17 cellular contexts compared by ENCODE assay signal in the genomic region with DNA sequence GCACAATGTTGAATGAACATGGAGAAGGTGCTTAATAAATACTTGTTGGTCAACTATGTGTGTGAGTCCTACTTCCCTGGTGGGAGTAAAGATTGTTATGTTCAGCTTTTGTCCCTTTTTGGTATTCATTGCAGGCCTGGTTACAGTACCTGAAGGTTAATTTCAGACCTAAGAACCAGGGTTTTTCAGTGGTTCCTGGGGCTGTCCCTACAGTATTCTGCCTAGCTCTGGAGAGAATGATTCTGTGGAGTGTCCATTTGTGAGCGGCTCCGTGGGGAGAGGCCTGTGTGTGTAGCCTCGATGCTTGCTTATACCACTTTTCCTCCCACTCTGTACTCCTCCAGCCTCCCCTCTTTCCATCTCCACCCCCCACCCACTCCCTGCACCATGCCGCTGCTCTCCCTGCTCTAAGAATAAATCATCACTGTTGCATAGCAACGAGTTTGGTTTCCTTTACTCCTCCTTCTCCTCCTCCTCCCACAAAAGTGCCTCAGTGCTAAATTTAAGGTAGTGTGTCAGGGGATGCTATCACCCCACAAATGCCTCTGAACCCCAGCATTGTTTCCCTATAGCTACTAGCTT.
A peak's percentile ranks its signal among the peaks of the same experiment; 100 is the strongest.
DNase-seq lines count a peak whose midpoint lies in the region; ATAC-seq lines count a peak whose summit lies in the region.
"Had no signal": no experiment of that assay in that cellular context is flagged by ENCODE, and none has a peak within 500 bp of the region (broad histone marks: within the 10 kb centered on the region; RNA-seq: fewer than 3 reads in every experiment).

No MANE protein-coding gene starts in this region.

- ATAC-seq in Right ventricle myocardium inferior: peak; percentile 27
- peak; percentile 78 for ATAC-seq in left ventricle myocardium superior
- peak; percentile 43 to 79 for ATAC-seq in stimulated activated naive B cell treated with anti-CD40 and anti-IgM and Interleukin-4, amounts not matched to agents 10 μg/mL and 1 μg/mL and 100 μg/mL, for 72 hours (replicated peaks)
- ATAC-seq: stimulated activated memory B cell treated with anti-CD40 and anti-IgM and Interleukin-4, amounts not matched to agents 10 μg/mL and 1 μg/mL and 100 μg/mL, for 72 hours had no signal

- no peak overlapping the region for H3K4me3 Mint-ChIP-seq in stimulated activated naive B cell treated with anti-CD40 and anti-IgM and Interleukin-4, amounts not matched to agents 10 μg/mL and 1 μg/mL and 100 μg/mL, for 72 hours
- H3K4me3 Mint-ChIP-seq: activated naive CD4-positive, alpha-beta T cell treated with anti-CD3 and anti-CD28 coated beads, Interleukin-2, amount 10 ng/mL, durations not matched to agents 7 days and 5 days; memory B cell; stimulated activated memory B cell treated with anti-CD40 and anti-IgM and Interleukin-4, amounts not matched to agents 10 μg/mL and 1 μg/mL and 100 μg/mL, for 72 hours had no signal

- H3K27me3 Mint-ChIP-seq in stimulated activated naive B cell treated with anti-CD40 and anti-IgM and Interleukin-4, amounts not matched to agents 10 μg/mL and 1 μg/mL and 100 μg/mL, for 72 hours: peaks cover 7 to 12% of the 10 kb centered on the region in 2 donors

- intact Hi-C loops in Right ventricle myocardium inferior (cut with DNase I): no loop called here
- intact Hi-C loops in cardiac septum (cut with DNase I): no loop called here
- intact Hi-C loops in left ventricle myocardium superior (cut with micrococcal nuclease): no loop called here

- H3K4me1 Mint-ChIP-seq in stimulated activated naive B cell treated with anti-CD40 and anti-IgM and Interleukin-4, amounts not matched to agents 10 μg/mL and 1 μg/mL and 100 μg/mL, for 72 hours: no peaks in the 10 kb centered on the region
- H3K4me1 Mint-ChIP-seq: activated naive CD4-positive, alpha-beta T cell treated with anti-CD3 and anti-CD28 coated beads, Interleukin-2, amount 10 ng/mL, durations not matched to agents 7 days and 5 days; memory B cell; stimulated activated memory B cell treated with anti-CD40 and anti-IgM and Interleukin-4, amounts not matched to agents 10 μg/mL and 1 μg/mL and 100 μg/mL, for 72 hours had no signal

- H3K9me3 Mint-ChIP-seq in stimulated activated naive B cell treated with anti-CD40 and anti-IgM and Interleukin-4, amounts not matched to agents 10 μg/mL and 1 μg/mL and 100 μg/mL, for 72 hours: peaks cover 0 to under 1% of the 10 kb centered on the region in 2 donors
- H3K9me3 Mint-ChIP-seq: activated naive CD4-positive, alpha-beta T cell treated with anti-CD3 and anti-CD28 coated beads, Interleukin-2, amount 10 ng/mL, durations not matched to agents 7 days and 5 days had no signal

- DNase-seq in Right ventricle myocardium inferior (ENCODE audit: missing footprints) (no peak), cardiac septum (ENCODE audit: low spot score) (no peak), NCI-H69 (lab: John Stamatoyannopoulos, UW) (peak; percentile 53), left ventricle myocardium superior (no peak), NOMO-1 treated with dmso at 0.1 percent for 144 hours (lab: John Stamatoyannopoulos, UW; ENCODE audit: unreplicated experiment) (no peak)
- peak; percentile 3 for DNase-seq in stimulated activated naive B cell treated with anti-CD40 and anti-IgM and Interleukin-4, amounts not matched to agents 10 μg/mL and 1 μg/mL and 100 μg/mL, for 72 hours
- no peak for DNase-seq in activated naive CD4-positive, alpha-beta T cell treated with Interleukin-2 at 50 U/mL for 16 hours
- no peak for DNase-seq in activated CD8-positive, alpha-beta memory T cell treated with anti-CD3 and anti-CD28 coated beads, Interleukin-2, amount 50 U/mL, for 4 hours
- DNase-seq: activated CD4-positive, alpha-beta T cell treated with anti-CD3 and anti-CD28 coated beads for 4 hours; activated naive CD4-positive, alpha-beta T cell treated with anti-CD3 and anti-CD28 coated beads, Interleukin-2, amount 10 ng/mL, durations not matched to agents 7 days and 5 days; activated T-cell treated with anti-CD3 and anti-CD28 coated beads, Interleukin-2, amount 50 U/mL, for 48 hours; NCI-H2107; NCI-H524; stimulated activated CD4-positive, alpha-beta T cell treated with anti-CD3 and anti-CD28 coated beads, Interleukin-2, amount 100 ng/mL, for 48 hours; T-helper 1 cell had no signal

- H3K36me3 Mint-ChIP-seq in stimulated activated naive B cell treated with anti-CD40 and anti-IgM and Interleukin-4, amounts not matched to agents 10 μg/mL and 1 μg/mL and 100 μg/mL, for 72 hours: no peaks in the 10 kb centered on the region
- H3K36me3 Mint-ChIP-seq: activated naive CD4-positive, alpha-beta T cell treated with anti-CD3 and anti-CD28 coated beads, Interleukin-2, amount 10 ng/mL, durations not matched to agents 7 days and 5 days; memory B cell; stimulated activated memory B cell treated with anti-CD40 and anti-IgM and Interleukin-4, amounts not matched to agents 10 μg/mL and 1 μg/mL and 100 μg/mL, for 72 hours had no signal

- no peak overlapping the region for H3K27ac Mint-ChIP-seq in stimulated activated naive B cell treated with anti-CD40 and anti-IgM and Interleukin-4, amounts not matched to agents 10 μg/mL and 1 μg/mL and 100 μg/mL, for 72 hours
- H3K27ac Mint-ChIP-seq: activated naive CD4-positive, alpha-beta T cell treated with anti-CD3 and anti-CD28 coated beads, Interleukin-2, amount 10 ng/mL, durations not matched to agents 7 days and 5 days; memory B cell; stimulated activated memory B cell treated with anti-CD40 and anti-IgM and Interleukin-4, amounts not matched to agents 10 μg/mL and 1 μg/mL and 100 μg/mL, for 72 hours had no signal

Comparison
In these comparisons a context has a peak if more than half of its experiments do, and no peak if none do; other contexts are left out.
1. ATAC-seq: peak in every context shown above with its lines; median percentile 78 in left ventricle myocardium superior; 61 in stimulated activated naive B cell treated with anti-CD40 and anti-IgM and Interleukin-4, amounts not matched to agents 10 μg/mL and 1 μg/mL and 100 μg/mL, for 72 hours; 27 in Right ventricle myocardium inferior.
2. DNase-seq: peak in NCI-H69 (single experiment) and stimulated activated naive B cell treated with anti-CD40 and anti-IgM and Interleukin-4, amounts not matched to agents 10 μg/mL and 1 μg/mL and 100 μg/mL, for 72 hours (single experiment); none in Right ventricle myocardium inferior (single experiment), cardiac septum (single experiment), left ventricle myocardium superior (single experiment), activated naive CD4-positive, alpha-beta T cell treated with Interleukin-2 at 50 U/mL for 16 hours (single experiment), NOMO-1 treated with dmso at 0.1 percent for 144 hours (single experiment) and activated CD8-positive, alpha-beta memory T cell treated with anti-CD3 and anti-CD28 coated beads, Interleukin-2, amount 50 U/mL, for 4 hours (single experiment).